8 cellular contexts compared by ENCODE assay signal in genomic region chr11:75563501-75563977, GRCh38. TPM values are rescaled to one million over a fixed set of nuclear protein-coding genes. Genes with fewer than 3 reads are reported as not detected.
DNase-seq lines count a peak whose midpoint lies in the region; ATAC-seq lines count a peak whose summit lies in the region.

No MANE protein-coding gene starts in this region.

- H3K9ac ChIP-seq in HUES48 (ENCODE audit: low read depth, low read length) = peak overlapping the region; percentile 84

- peaks cover 4% of the 10 kb centered on the region for H3K27me3 Mint-ChIP-seq in activated naive CD8-positive, alpha-beta T cell treated with anti-CD3 and anti-CD28 coated beads, Interleukin-2, amount 10 ng/mL, durations not matched to agents 7 days and 5 days
- peaks cover 10% of the 10 kb centered on the region for H3K27me3 Mint-ChIP-seq in stimulated activated memory B cell treated with anti-CD40 and anti-IgM and Interleukin-4, amounts not matched to agents 10 μg/mL and 1 μg/mL and 100 μg/mL, for 72 hours

- no peak for DNase-seq in activated naive CD8-positive, alpha-beta T cell treated with anti-CD3 and anti-CD28 coated beads, Interleukin-2, amount 10 ng/mL, durations not matched to agents 7 days and 5 days
- DNase-seq in NCI-H2029 (lab: John Stamatoyannopoulos, UW) (no peak), EL (no peak), NOMO-1 (lab: John Stamatoyannopoulos, UW; ENCODE audit: unreplicated experiment in 2 of 2) (no peak), NCI-H69 (lab: John Stamatoyannopoulos, UW) (no peak)

- peak overlapping the region; percentile 98 for H3K27ac ChIP-seq in HUES48 (ENCODE audit: low read depth, low read length)

- no peak for ATAC-seq in activated naive CD8-positive, alpha-beta T cell treated with anti-CD3 and anti-CD28 coated beads, Interleukin-2, amount 10 ng/mL, durations not matched to agents 7 days and 5 days (ENCODE audit: low read depth)
- no peak for ATAC-seq in stimulated activated memory B cell treated with anti-CD40 and anti-IgM and Interleukin-4, amounts not matched to agents 10 μg/mL and 1 μg/mL and 100 μg/mL, for 72 hours

- H3K36me3 Mint-ChIP-seq in activated naive CD8-positive, alpha-beta T cell treated with anti-CD3 and anti-CD28 coated beads, Interleukin-2, amount 10 ng/mL, durations not matched to agents 7 days and 5 days = peaks cover 5% of the 10 kb centered on the region
- peaks cover 8% of the 10 kb centered on the region for H3K36me3 Mint-ChIP-seq in stimulated activated memory B cell treated with anti-CD40 and anti-IgM and Interleukin-4, amounts not matched to agents 10 μg/mL and 1 μg/mL and 100 μg/mL, for 72 hours

- H3K9me3 ChIP-seq in HUES48 (ENCODE audit: control insufficient read depth, insufficient read depth, low read length) = no peaks in the 10 kb centered on the region
- H3K9me3 ChIP-seq in iPS-18c (ENCODE audit: control insufficient read depth, insufficient read depth, low read length) = peaks cover 2% of the 10 kb centered on the region

- peak overlapping the region; percentile 96 for H3K4me3 Mint-ChIP-seq in activated naive CD8-positive, alpha-beta T cell treated with anti-CD3 and anti-CD28 coated beads, Interleukin-2, amount 10 ng/mL, durations not matched to agents 7 days and 5 days
- peak overlapping the region; percentile 96 for H3K4me3 Mint-ChIP-seq in stimulated activated memory B cell treated with anti-CD40 and anti-IgM and Interleukin-4, amounts not matched to agents 10 μg/mL and 1 μg/mL and 100 μg/mL, for 72 hours

- H3K9me3 Mint-ChIP-seq in activated naive CD8-positive, alpha-beta T cell treated with anti-CD3 and anti-CD28 coated beads, Interleukin-2, amount 10 ng/mL, durations not matched to agents 7 days and 5 days = no peaks in the 10 kb centered on the region
- no peaks in the 10 kb centered on the region for H3K9me3 Mint-ChIP-seq in stimulated activated memory B cell treated with anti-CD40 and anti-IgM and Interleukin-4, amounts not matched to agents 10 μg/mL and 1 μg/mL and 100 μg/mL, for 72 hours

- peaks cover 42% of the 10 kb centered on the region for H3K4me1 ChIP-seq in HUES48 (ENCODE audit: control insufficient read depth, insufficient read depth, low read length)

- H3K4me1 Mint-ChIP-seq in activated naive CD8-positive, alpha-beta T cell treated with anti-CD3 and anti-CD28 coated beads, Interleukin-2, amount 10 ng/mL, durations not matched to agents 7 days and 5 days = peaks cover 37% of the 10 kb centered on the region
- H3K4me1 Mint-ChIP-seq in stimulated activated memory B cell treated with anti-CD40 and anti-IgM and Interleukin-4, amounts not matched to agents 10 μg/mL and 1 μg/mL and 100 μg/mL, for 72 hours = peaks cover 26% of the 10 kb centered on the region

- no peaks in the 10 kb centered on the region for H3K27me3 ChIP-seq in HUES48 (ENCODE audit: control insufficient read depth, insufficient read depth, low read length)

- H3K4me3 ChIP-seq in HUES48 (ENCODE audit: low read depth, low read length) (peak overlapping the region; percentile 80), iPS-18c (ENCODE audit: insufficient read depth, low read depth, low read length) (peak overlapping the region; percentile 89)

- peaks cover 44% of the 10 kb centered on the region for H3K36me3 ChIP-seq in HUES48 (ENCODE audit: control insufficient read depth, insufficient read depth, low read length)

- H3K27ac Mint-ChIP-seq in activated naive CD8-positive, alpha-beta T cell treated with anti-CD3 and anti-CD28 coated beads, Interleukin-2, amount 10 ng/mL, durations not matched to agents 7 days and 5 days = peak overlapping the region; percentile 53
- H3K27ac Mint-ChIP-seq in stimulated activated memory B cell treated with anti-CD40 and anti-IgM and Interleukin-4, amounts not matched to agents 10 μg/mL and 1 μg/mL and 100 μg/mL, for 72 hours = peak overlapping the region; percentile 92

- POLR2A ChIA-PET in activated naive CD8-positive, alpha-beta T cell treated with anti-CD3 and anti-CD28 coated beads, Interleukin-2, amount 10 ng/mL, durations not matched to agents 7 days and 5 days (lab: Charles Lee) = no interaction called here

RNA-seq across cellular contexts. Expression of gene SERPINH1, which starts 1.5 kb away (rescaled TPM):
- 10 to 100 TPM; 15.7 to 17.8 TPM for total RNA-seq in activated naive CD8-positive, alpha-beta T cell treated with anti-CD3 and anti-CD28 coated beads, Interleukin-2, amount 10 ng/mL, durations not matched to agents 7 days and 5 days

RNA-seq across cellular contexts. Expression of gene GDPD5, which starts 37.8 kb away (rescaled TPM):
- total RNA-seq in activated naive CD8-positive, alpha-beta T cell treated with anti-CD3 and anti-CD28 coated beads, Interleukin-2, amount 10 ng/mL, durations not matched to agents 7 days and 5 days = 10 to 100 TPM; 35.7 to 38.4 TPM
